8 cellular contexts compared by ENCODE assay signal in genomic region chr10:29734640-29734979, GRCh38.
DNase-seq lines count a peak whose midpoint lies in the region; ATAC-seq and TF ChIP-seq lines count a peak whose summit lies in the region.

No MANE protein-coding gene starts in this region.

- DNase-seq in GM06990 (ENCODE audit: extremely low read depth, insufficient read length): no peak
- no peak for DNase-seq in SK-N-MC (ENCODE audit: low read depth, low spot score)
- peak; percentile 26 for DNase-seq in fibroblast of peridontal ligament (ENCODE audit: extremely low read depth)
- DNase-seq in prostate gland (ENCODE audit: low spot score): no peak
- no peak for DNase-seq in NCI-H2196 treated with DMSO at 0.1 percent for 48 hours (lab: John Stamatoyannopoulos, UW; ENCODE audit: unreplicated experiment)
- DNase-seq in NCI-H2029 (lab: John Stamatoyannopoulos, UW): no peak

- H3K36me3 ChIP-seq in GM06990 (ENCODE audit: control insufficient read depth, insufficient read depth, low read length) (no peaks in the 10 kb centered on the region), SK-N-MC (ENCODE audit: insufficient read depth, low read length) (no peaks in the 10 kb centered on the region), prostate gland (no peaks in the 10 kb centered on the region)

- no peak for ATAC-seq in GM21390 (IDR thresholded peaks at IDR 0.05; ENCODE audit: unreplicated experiment)
- ATAC-seq in GM18498 (IDR thresholded peaks at IDR 0.05; ENCODE audit: unreplicated experiment): no peak

- H3K27me3 ChIP-seq in GM06990 (replicated peaks; ENCODE audit: control insufficient read depth, insufficient read depth, low read length): peaks cover 3% of the 10 kb centered on the region
- H3K27me3 ChIP-seq in prostate gland (replicated peaks; ENCODE audit: insufficient read depth): no peaks in the 10 kb centered on the region

- TF ChIP-seq CTCF in GM06990 (IDR thresholded peaks at IDR 0.05; ENCODE audit: insufficient read depth, low read length, poor library complexity, severe bottlenecking): no peak
- TF ChIP-seq CTCF in prostate gland (IDR thresholded peaks at IDR 0.05): no peak

- H3K9me3 ChIP-seq in SK-N-MC (ENCODE audit: low read depth, low read length) (no peaks in the 10 kb centered on the region), prostate gland (no peaks in the 10 kb centered on the region)

- peak overlapping the region; percentile 61; the same call in 1 of the 2 replicates for H3K4me3 ChIP-seq in GM06990 (replicated peaks; ENCODE audit: low read depth, low read length)
- H3K4me3 ChIP-seq in SK-N-MC: peak overlapping the region; percentile 80
- H3K4me3 ChIP-seq in prostate gland: peak overlapping the region; percentile 79 to 86

- H3K27ac ChIP-seq in SK-N-MC: no peak overlapping the region
- H3K27ac ChIP-seq in prostate gland: peak overlapping the region; percentile 95

- 10% methylated on average over 10 of the region's 10 CpGs for WGBS in prostate gland

- TF ChIP-seq POLR2A in prostate gland (IDR thresholded peaks at IDR 0.05): no peak

- peak overlapping the region; percentile 59 for H3K9ac ChIP-seq in SK-N-MC (ENCODE audit: insufficient read length)

- H3K4me1 ChIP-seq in prostate gland (replicated peaks): no peaks in the 10 kb centered on the region

- intact Hi-C loops in prostate gland (cut with DNase I): loop anchor here (2.0 to 10.0 kb wide), 3 partner anchors 102 to 220 kb away; partner anchors contain the start of gene SVIL
